In genomic region chr17:19728114-19728495, GRCh38 we compare ENCODE assay signal across 8 cellular contexts. TPM values are rescaled to one million over a fixed set of nuclear protein-coding genes. Genes with fewer than 3 reads are reported as not detected.
DNase-seq lines count a peak whose midpoint lies in the region; ATAC-seq and TF ChIP-seq lines count a peak whose summit lies in the region.

No MANE protein-coding gene starts in this region.

- POLR2A ChIA-PET in CD8-positive, alpha-beta T cell (lab: Charles Lee): no interaction called here

- ATAC-seq in psoas muscle: peak; percentile 82 to 90 (median 84)
- no peak for ATAC-seq in CD8-positive, alpha-beta T cell

- CTCF ChIA-PET in CD8-positive, alpha-beta T cell (lab: Charles Lee): interaction anchor here (0.6 to 1.8 kb wide), 5 partner anchors 12 to 58 kb away, joined by 3 to 5 read pairs (median 3); partner anchors contain the start of gene SLC47A2

- no peaks in the 10 kb centered on the region for H3K36me3 ChIP-seq in psoas muscle (ENCODE audit: insufficient read depth in 1 of 2, low read depth in 1 of 2)
- no peaks in the 10 kb centered on the region for H3K36me3 ChIP-seq in CD8-positive, alpha-beta T cell (ENCODE audit: insufficient read depth, low read length)

- H3K4me1 Mint-ChIP-seq in CD8-positive, alpha-beta T cell (ENCODE audit: low read depth): peaks cover 25% of the 10 kb centered on the region

- TF ChIP-seq CTCF in foreskin fibroblast (IDR thresholded peaks at IDR 0.05; ENCODE audit: low read depth, low read length): no peak
- TF ChIP-seq CTCF in psoas muscle (IDR thresholded peaks at IDR 0.05): no peak
- no peak for TF ChIP-seq CTCF in CD8-positive, alpha-beta T cell (IDR thresholded peaks at IDR 0.05)

- H3K27me3 Mint-ChIP-seq in CD8-positive, alpha-beta T cell (ENCODE audit: low read depth): no peaks in the 10 kb centered on the region

- no peak overlapping the region for H3K4me3 ChIP-seq in foreskin fibroblast (ENCODE audit: low read depth in 1 of 2, low read length in 2 of 2)
- no peak overlapping the region for H3K4me3 ChIP-seq in psoas muscle
- no peak overlapping the region for H3K4me3 ChIP-seq in CD8-positive, alpha-beta T cell (ENCODE audit: low read depth, low read length)

- H3K4me1 ChIP-seq in psoas muscle: peaks cover 33% of the 10 kb centered on the region
- peaks cover 17% of the 10 kb centered on the region for H3K4me1 ChIP-seq in CD8-positive, alpha-beta T cell (ENCODE audit: insufficient read depth, low read length)

- DNase-seq in HCEC 1CT: peak; percentile 34
- peak; percentile 99 for DNase-seq in SHP77 (lab: John Stamatoyannopoulos, UW)
- peak; percentile 77 to 91 for DNase-seq in foreskin fibroblast
- peak; percentile 92 to 95 for DNase-seq in psoas muscle
- no peak for DNase-seq in stimulated activated CD4-positive, alpha-beta T cell treated with anti-CD3 and anti-CD28 coated beads, Interleukin-4, amount 100 ng/mL, for 4 hours
- DNase-seq in activated CD8-positive, alpha-beta memory T cell treated with anti-CD3 and anti-CD28 coated beads, Interleukin-2, amount 50 U/mL, for 4 hours: no peak
- DNase-seq in cortex of kidney (lab: John Stamatoyannopoulos, UW): no peak
- no peak for DNase-seq in CD8-positive, alpha-beta T cell

- H3K27me3 ChIP-seq in psoas muscle (ENCODE audit: insufficient read depth in 3 of 3, low read length in 2 of 3): no peaks in the 10 kb centered on the region
- no peaks in the 10 kb centered on the region for H3K27me3 ChIP-seq in CD8-positive, alpha-beta T cell (ENCODE audit: insufficient read depth, low read length)

- H3K36me3 Mint-ChIP-seq in CD8-positive, alpha-beta T cell: no peaks in the 10 kb centered on the region

- no peaks in the 10 kb centered on the region for H3K9me3 Mint-ChIP-seq in CD8-positive, alpha-beta T cell

- no peak overlapping the region for H3K27ac Mint-ChIP-seq in CD8-positive, alpha-beta T cell

- peak overlapping the region; percentile 91 for H3K27ac ChIP-seq in psoas muscle
- no peak overlapping the region for H3K27ac ChIP-seq in CD8-positive, alpha-beta T cell (ENCODE audit: low read depth, low read length)

- H3K4me3 Mint-ChIP-seq in CD8-positive, alpha-beta T cell: no peak overlapping the region

- intact Hi-C loops in psoas muscle (cut with DNase I): no loop called here
- intact Hi-C loops in CD8-positive, alpha-beta T cell (cut with DNase I, micrococcal nuclease): no loop called here

- H3K9me3 ChIP-seq in psoas muscle: no peaks in the 10 kb centered on the region
- H3K9me3 ChIP-seq in CD8-positive, alpha-beta T cell (ENCODE audit: low read length): no peaks in the 10 kb centered on the region

- WGBS in psoas muscle, 3 donors: 2 to 7% (median 3%) methylated on average over 7 of the region's 7 CpGs

RNA-seq across cellular contexts. Expression of gene SLC47A2, which starts 11.7 kb away (rescaled TPM):
- total RNA-seq in psoas muscle: 1 to 10 TPM in 1 of 4 donors, not detected in 3; 1.1 TPM
- polyA plus RNA-seq in psoas muscle: under 1 TPM; 0.01 to 0.08 (median 0.03) TPM
- total RNA-seq in CD8-positive, alpha-beta T cell: not detected

RNA-seq across cellular contexts. Expression of gene ALDH3A1, which starts 20.0 kb away (rescaled TPM):
- total RNA-seq in psoas muscle: 1 to 10 TPM in 1 of 4 donors, under 1 TPM in 2, not detected in 1; 0.17 to 6.5 (median 0.24) TPM
- polyA plus RNA-seq in psoas muscle: under 1 TPM; 0.05 to 0.20 (median 0.12) TPM
- not detected for total RNA-seq in CD8-positive, alpha-beta T cell

Comparison
In these comparisons a context has a peak if more than half of its experiments do, and no peak if none do; other contexts are left out.
1. DNase-seq: peak in HCEC 1CT (single experiment), SHP77 (2 of 2), foreskin fibroblast (2 of 2) and psoas muscle (2 of 2); none in stimulated activated CD4-positive, alpha-beta T cell treated with anti-CD3 and anti-CD28 coated beads, Interleukin-4, amount 100 ng/mL, for 4 hours (0 of 2), activated CD8-positive, alpha-beta memory T cell treated with anti-CD3 and anti-CD28 coated beads, Interleukin-2, amount 50 U/mL, for 4 hours (single experiment), cortex of kidney (single experiment) and CD8-positive, alpha-beta T cell (0 of 7).